8 cellular contexts compared by ENCODE assay signal in the genomic region with DNA sequence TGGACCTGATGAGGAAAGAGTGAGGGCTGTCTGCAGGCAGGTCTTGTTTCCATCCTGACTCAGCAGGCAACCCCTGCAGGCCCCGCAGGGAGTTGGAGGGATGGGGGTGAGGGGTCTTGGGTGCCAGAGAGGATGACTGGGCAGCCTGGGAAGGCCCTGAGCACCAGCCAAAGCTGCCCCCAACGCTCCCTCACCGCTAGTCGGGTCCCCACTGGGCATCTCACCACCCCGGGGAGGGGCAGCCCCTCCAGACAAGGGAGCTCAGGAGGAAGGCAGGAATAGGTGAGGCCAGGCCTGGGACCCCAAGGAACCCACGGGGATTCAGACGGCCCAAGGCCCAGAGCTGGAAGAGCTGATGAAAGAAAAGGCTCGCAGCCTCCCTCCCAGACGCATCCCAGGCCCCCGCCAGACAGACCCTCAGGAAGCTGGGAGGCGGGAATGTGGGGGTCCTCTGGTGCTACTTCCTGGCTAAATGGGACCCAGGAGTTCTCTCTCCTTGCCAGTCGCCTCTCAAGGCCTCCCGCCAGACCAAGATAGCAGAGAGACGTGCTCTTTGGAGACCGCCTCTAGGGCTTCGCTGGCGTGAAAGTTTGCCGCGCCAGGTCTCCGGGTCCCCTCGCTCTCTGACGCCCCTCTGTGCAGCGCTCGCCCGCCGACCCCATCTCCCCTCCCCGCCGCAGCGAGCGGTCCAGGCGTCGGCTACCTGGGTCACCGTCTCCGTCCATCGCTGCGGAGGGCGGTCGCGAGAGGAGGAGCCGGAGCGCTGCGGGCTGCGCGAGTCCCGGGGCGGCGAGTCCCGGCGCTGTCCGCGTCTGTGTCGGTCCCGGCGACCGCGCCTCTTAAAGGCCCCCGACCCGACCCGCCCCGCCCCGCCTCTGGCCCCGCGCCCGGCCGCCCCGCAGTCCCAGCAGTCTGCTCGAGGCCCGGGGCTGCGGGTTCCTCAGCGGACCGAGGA. TPM values are rescaled to one million over a fixed set of nuclear protein-coding genes. Genes with fewer than 3 reads are reported as not detected.
A peak's percentile ranks its signal among the peaks of the same experiment; 100 is the strongest.
DNase-seq lines count a peak whose midpoint lies in the region; ATAC-seq, FAIRE-seq and TF ChIP-seq lines count a peak whose summit lies in the region.

A gene with protein sequence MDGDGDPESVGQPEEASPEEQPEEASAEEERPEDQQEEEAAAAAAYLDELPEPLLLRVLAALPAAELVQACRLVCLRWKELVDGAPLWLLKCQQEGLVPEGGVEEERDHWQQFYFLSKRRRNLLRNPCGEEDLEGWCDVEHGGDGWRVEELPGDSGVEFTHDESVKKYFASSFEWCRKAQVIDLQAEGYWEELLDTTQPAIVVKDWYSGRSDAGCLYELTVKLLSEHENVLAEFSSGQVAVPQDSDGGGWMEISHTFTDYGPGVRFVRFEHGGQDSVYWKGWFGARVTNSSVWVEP (minus strand): TSS at position 814 of the 955 bp plus-strand sequence. CDS start 89 bp downstream, at position 725.

- no peak for FAIRE-seq in GM12878 (lab: Jason Lieb, UNC)
- no peak for FAIRE-seq in small intestine (lab: Jason Lieb, UNC)

- no peaks in the 10 kb centered on the region for H4K20me1 ChIP-seq in GM12878 (ENCODE audit: control insufficient read depth, insufficient read depth)

- peaks cover 0 to 5% of the 10 kb centered on the region in 2 experiments; a peak in 1 of 4 replicates for H3K36me3 ChIP-seq in GM12878 (ENCODE audit: control insufficient read depth in 2 of 2, insufficient read depth in 2 of 2, low read length in 1 of 2)
- no peaks in the 10 kb centered on the region for H3K36me3 ChIP-seq in small intestine (ENCODE audit: control insufficient read depth in 2 of 2, insufficient read depth in 2 of 2, low read length in 2 of 2)

- WGBS in GM12878 (ENCODE audit: insufficient coverage, insufficient replicate concordance, low lambda C conversion rate, missing lambda C conversion rate) = 38% methylated on average over 39 of the region's 71 CpGs
- WGBS in small intestine, 3 donors = 10 to 16% (median 10%) methylated on average over 37 to 71 of the region's 71 CpGs

- H3K4me1 ChIP-seq in GM12878 (ENCODE audit: control insufficient read depth, insufficient read depth, low read length) (peaks cover 5% of the 10 kb centered on the region), small intestine (ENCODE audit: control insufficient read depth in 2 of 2, insufficient read depth in 1 of 2, low read depth in 1 of 2, low read length in 1 of 2) (peaks cover 0 to 7% of the 10 kb centered on the region in 2 donors)

- no peak for TF ChIP-seq RAD21 in GM12878 (IDR thresholded peaks at IDR 0.05; ENCODE audit: insufficient read depth, low read depth, low read length)

- H3K4me3 ChIP-seq in GM12878 (peak within 1 kb of the TSS; percentile 80), small intestine (ENCODE audit: low read depth in 1 of 2, low read length in 2 of 2) (peak within 1 kb of the TSS; percentile 52 to 75)

- H3K27me3 ChIP-seq in GM12878 (replicated peaks in 1 of 2; ENCODE audit: control insufficient read depth in 2 of 2, insufficient read depth in 2 of 2, low read length in 1 of 2) = no peaks in the 10 kb centered on the region; a peak in 2 of 4 replicates
- no peaks in the 10 kb centered on the region for H3K27me3 ChIP-seq in small intestine (ENCODE audit: control insufficient read depth in 2 of 2, insufficient read depth in 2 of 2, low read length in 2 of 2)

- TF ChIP-seq CTCF in GM13976 (IDR thresholded peaks at IDR 0.05; ENCODE audit: borderline replicate concordance, control extremely low read depth, extremely low read depth, insufficient read depth, missing control alignments) (no peak), GM12878 (IDR thresholded peaks at IDR 0.05 in 2 of 3, conservative IDR thresholded peaks at IDR 0.05 in 1 of 3; ENCODE audit: control insufficient read depth in 2 of 3, extremely low read depth in 1 of 3, insufficient read depth in 1 of 3, low read depth in 3 of 3, low read length in 3 of 3) (no peak)

- no peak for TF ChIP-seq EP300 in GM12878 (IDR thresholded peaks at IDR 0.05; ENCODE audit: borderline replicate concordance in 1 of 2, control insufficient read depth in 1 of 2, low read depth in 2 of 2, low read length in 2 of 2)

- SMC1A ChIA-PET in GM12878 (lab: Charles Lee; ENCODE audit: uncharacterized antibody, unreplicated experiment) = no interaction called here

- peak within 1 kb of the TSS; percentile 88 for H3K4me2 ChIP-seq in GM12878 (ENCODE audit: control insufficient read depth, insufficient read depth)

- TF ChIP-seq POLR2A in GM12878 (IDR thresholded peaks at IDR 0.05; ENCODE audit: low read depth, low read length) = no peak

- H3K9me3 ChIP-seq in GM12878 (replicated peaks; ENCODE audit: control insufficient read depth, insufficient read depth, low read length) (no peaks in the 10 kb centered on the region), small intestine (ENCODE audit: control insufficient read depth, low read depth) (no peaks in the 10 kb centered on the region)

- peak; percentile 60 for DNase-seq in GM13976 (ENCODE audit: low spot score)
- no peak for DNase-seq in GM12878 (ENCODE audit: low read depth, low spot score)
- DNase-seq in iPS-NIHi7 (ENCODE audit: extremely low spot score) = peak; percentile 66
- DNase-seq in small intestine = peak; percentile 38
- no peak for DNase-seq in T1000 (lab: John Stamatoyannopoulos, UW)
- no peak for DNase-seq in stimulated activated CD4-positive, alpha-beta T cell treated with anti-CD3 and anti-CD28 coated beads, Interleukin-4, amount 100 ng/mL, for 1 hour
- no peak for DNase-seq in NCI-H2196 (lab: John Stamatoyannopoulos, UW; ENCODE audit: unreplicated experiment)

- no peaks in the 10 kb centered on the region for H3K79me2 ChIP-seq in GM12878 (ENCODE audit: control insufficient read depth, insufficient read depth, low read length)

- ATAC-seq in HG03521 (IDR thresholded peaks at IDR 0.05; ENCODE audit: unreplicated experiment) (peak; percentile 19), GM12878 (peak; percentile 61)

- CTCF ChIA-PET in GM12878 (lab: Yijun Ruan, JAX) = interaction anchor here (1.1 to 2.2 kb wide), 4 partner anchors 10 to 66 kb away, joined by 3 to 10 read pairs (median 3); no protein-coding TSS in a partner anchor

- H3K9ac ChIP-seq in GM12878 (ENCODE audit: control insufficient read depth, insufficient read depth, low read length) = peak within 1 kb of the TSS; percentile 60

- in situ Hi-C loops in GM13976 (cut with MboI; ENCODE audit: low sequenced_read_pairs, unreplicated experiment) = loop anchor here (10.0 kb wide), 1 partner anchor 61 kb away; no protein-coding TSS in a partner anchor
- in situ Hi-C loops in GM12878 (cut with MboI) = no loop called here

- intact Hi-C loops in GM12878 (cut with micrococcal nuclease; ENCODE audit: unreplicated experiment) = no loop called here

- H2AFZ ChIP-seq in GM12878 (ENCODE audit: control insufficient read depth, low read depth, low read length) = peak within 1 kb of the TSS; percentile 77

- no TSS peak for BruUV-seq in GM12878 (replicated peaks; lab: Mats Ljungman, UMichigan)

- POLR2A ChIA-PET in GM12878 (lab: Charles Lee) = interaction anchor here (0.5 kb wide), 1 partner anchor 105 kb away, joined by 4 read pairs; no protein-coding TSS in a partner anchor

- H3K27ac ChIP-seq in GM12878 (ENCODE audit: control insufficient read depth, insufficient read depth) = no peak within 1 kb of the TSS
- H3K27ac ChIP-seq in small intestine (ENCODE audit: low read depth in 1 of 2, low read length in 1 of 2) = peak within 1 kb of the TSS; percentile 53 to 76

- RAD21 ChIA-PET in GM12878 (lab: Charles Lee; ENCODE audit: unreplicated experiment) = interaction anchor here (0.6 to 2.0 kb wide), 3 partner anchors 10 to 616 kb away, joined by 3 to 9 read pairs (median 4); partner anchors contain the start of gene FBXO6

TF ChIP-seq in GM12878, 131 proteins besides CTCF, POLR2A, EP300 and RAD21 (continues in another document):
- TF ChIP-seq ATF2 (IDR thresholded peaks at IDR 0.05; ENCODE audit: low read length) (no peak), TAF1 (IDR thresholded peaks at IDR 0.05; ENCODE audit: borderline replicate concordance, low read depth, low read length) (no peak), YBX1 (IDR thresholded peaks at IDR 0.05) (no peak)

RNA-seq across cellular contexts. Expression of the gene that starts here (rescaled TPM):
- total RNA-seq in GM12878 (2013; cell fraction: nucleolus; rRNA removed) = not detected in 2 replicates
- total RNA-seq in GM12878 (2014; rRNA removed) (0.06 and 0.11 TPM in 2 replicates), GM12878 (2014; rRNA removed; fragmentation: Illumina TruSeq; extraction: Trizol) (not detected in 2 replicates), GM12878 (2021) (0.32 and 0.41 TPM in 2 replicates)
- 0.29 TPM for polyA plus RNA-seq in GM12878 (2011; ENCODE audit: low read depth)
- polyA plus RNA-seq in GM12878 (2011; rRNA removed) (0.15 and 0.17 TPM in 2 replicates), GM12878 (2014; fragmentation: Illumina TruSeq; extraction: Trizol) (0.10 TPM in 1 of 2 replicates, not detected in the other), GM12878 (2014; fragmentation: Nextera tagmentation; extraction: Ambion mirVana) (under 1 TPM in 1 of 2 experiments, not detected in 1; 0.07 TPM), GM12878 (2014; rRNA removed) (0.22 and 0.56 TPM in 2 replicates), GM12878 (2016; fragmentation: Nextera tagmentation; extraction: Ambion mirVana) (under 1 TPM in 1 of 2 experiments, not detected in 1; 0.24 TPM), small intestine (10 to 100 TPM in 2 of 3 donors, 1 to 10 TPM in 1; 5.7 to 47.2 (median 43.5) TPM)
- polyA plus RNA-seq in GM12878 (2011; cell fraction: cytosol; rRNA removed) = 0.15 and 0.22 TPM in 2 replicates
- 0.30 and 0.38 TPM in 2 replicates for polyA plus RNA-seq in GM12878 (2011; cell fraction: nucleus; rRNA removed)
- 0.49 and 0.93 TPM in 2 replicates for polyA plus RNA-seq in GM12878 (2012)
- polyA minus RNA-seq in GM12878 (2011; rRNA and poly(A)+ RNA removed) = 0.15 and 0.57 TPM in 2 replicates
- polyA minus RNA-seq in GM12878 (2011; cell fraction: cytosol; rRNA and poly(A)+ RNA removed) = not detected in 2 replicates
- not detected in 2 replicates for polyA minus RNA-seq in GM12878 (2011; cell fraction: nucleus; rRNA and poly(A)+ RNA removed)

Comparison
In these comparisons a context has a peak if more than half of its experiments do, and no peak if none do; other contexts are left out.
1. Peak in ATAC-seq, H3K4me3 ChIP-seq, H3K9ac ChIP-seq and H3K4me2 ChIP-seq in GM12878; RNA of the gene not detected or under 1 TPM.
2. DNase-seq: peak in GM13976 (single experiment), iPS-NIHi7 (single experiment) and small intestine (single experiment); none in GM12878 (single experiment), T1000 (single experiment), stimulated activated CD4-positive, alpha-beta T cell treated with anti-CD3 and anti-CD28 coated beads, Interleukin-4, amount 100 ng/mL, for 1 hour (single experiment) and NCI-H2196 (single experiment).